Comparison of ENCODE assay signal across 8 cellular contexts in genomic region chr15:90903733-90904536, GRCh38. TPM values are rescaled to one million over a fixed set of nuclear protein-coding genes. Genes with fewer than 3 reads are reported as not detected.
A peak's percentile ranks its signal among the peaks of the same experiment; 100 is the strongest.
DNase-seq lines count a peak whose midpoint lies in the region; ATAC-seq lines count a peak whose summit lies in the region.

No MANE protein-coding gene starts in this region.

- H3K27me3 Mint-ChIP-seq in activated naive CD8-positive, alpha-beta T cell treated with anti-CD3 and anti-CD28 coated beads, Interleukin-2, amount 10 ng/mL, durations not matched to agents 7 days and 5 days, result no peaks in the 10 kb centered on the region

- H3K9me3 ChIP-seq in BLaER1 (no peaks in the 10 kb centered on the region), iPS-18a (ENCODE audit: control insufficient read depth, low read depth, low read length) (no peaks in the 10 kb centered on the region)

- peaks cover 5% of the 10 kb centered on the region; the same call in 1 of the 2 replicates for H4K20me1 ChIP-seq in BLaER1

- DNase-seq in HUDEP-2 (lab: John Stamatoyannopoulos, UW; ENCODE audit: unreplicated experiment in 76 of 76) (peak in 64 of 76 experiments; percentile 11 to 73 (median 46)), NCI-H524 treated with DMSO at 0.1 percent for 48 hours (lab: John Stamatoyannopoulos, UW) (no peak)
- no peak for DNase-seq in activated naive CD8-positive, alpha-beta T cell treated with anti-CD3 and anti-CD28 coated beads, Interleukin-2, amount 10 ng/mL, durations not matched to agents 7 days and 5 days
- DNase-seq in stimulated activated effector memory CD8-positive, alpha-beta T cell treated with anti-CD3 and anti-CD28 coated beads, Interleukin-12 subunit alpha, Interleukin-12 subunit beta, amount 100 ng/mL, for 72 hours (ENCODE audit: low spot score in 2 of 2), result no peak
- no peak for DNase-seq in stimulated activated CD4-positive, alpha-beta T cell treated with anti-CD3 and anti-CD28 coated beads, Interleukin-1b, Interleukin-23, amount 100 ng/mL, for 48 hours

- no peak for ATAC-seq in activated naive CD8-positive, alpha-beta T cell treated with anti-CD3 and anti-CD28 coated beads, Interleukin-2, amount 10 ng/mL, durations not matched to agents 7 days and 5 days (ENCODE audit: low read depth)
- no peak for ATAC-seq in stimulated activated effector memory CD8-positive, alpha-beta T cell treated with anti-CD3 and anti-CD28 coated beads, Interleukin-12 subunit alpha, Interleukin-12 subunit beta, amount 100 ng/mL, for 72 hours
- ATAC-seq in HG02885 (IDR thresholded peaks at IDR 0.05; ENCODE audit: poor library complexity, unreplicated experiment), result no peak

- H3K27ac Mint-ChIP-seq in activated naive CD8-positive, alpha-beta T cell treated with anti-CD3 and anti-CD28 coated beads, Interleukin-2, amount 10 ng/mL, durations not matched to agents 7 days and 5 days, result peak overlapping the region; percentile 89
- peak overlapping the region; percentile 94 for H3K27ac Mint-ChIP-seq in stimulated activated effector memory CD8-positive, alpha-beta T cell treated with anti-CD3 and anti-CD28 coated beads, Interleukin-12 subunit alpha, Interleukin-12 subunit beta, amount 100 ng/mL, for 72 hours

- POLR2A ChIA-PET in activated naive CD8-positive, alpha-beta T cell treated with anti-CD3 and anti-CD28 coated beads, Interleukin-2, amount 10 ng/mL, durations not matched to agents 7 days and 5 days (lab: Charles Lee), result interaction anchor here (0.7 to 7.0 kb wide), 12 partner anchors 10 to 328 kb away, joined by 3 to 141 read pairs (median 6); partner anchors contain the start of genes BLM, HDDC3, RCCD1 and UNC45A

- peak overlapping the region; percentile 88 for H3K4me3 Mint-ChIP-seq in activated naive CD8-positive, alpha-beta T cell treated with anti-CD3 and anti-CD28 coated beads, Interleukin-2, amount 10 ng/mL, durations not matched to agents 7 days and 5 days
- peak overlapping the region; percentile 89 for H3K4me3 Mint-ChIP-seq in stimulated activated effector memory CD8-positive, alpha-beta T cell treated with anti-CD3 and anti-CD28 coated beads, Interleukin-12 subunit alpha, Interleukin-12 subunit beta, amount 100 ng/mL, for 72 hours

- peak overlapping the region; percentile 93 for H3K9ac ChIP-seq in BLaER1
- peak overlapping the region; percentile 18 for H3K9ac ChIP-seq in iPS-18a (ENCODE audit: low read length)

- H3K4me3 ChIP-seq in BLaER1 (peak overlapping the region; percentile 90), iPS-18a (ENCODE audit: low read length) (peak overlapping the region; percentile 67)

- H3K36me3 Mint-ChIP-seq in activated naive CD8-positive, alpha-beta T cell treated with anti-CD3 and anti-CD28 coated beads, Interleukin-2, amount 10 ng/mL, durations not matched to agents 7 days and 5 days, result peaks cover 13% of the 10 kb centered on the region
- H3K36me3 Mint-ChIP-seq in stimulated activated effector memory CD8-positive, alpha-beta T cell treated with anti-CD3 and anti-CD28 coated beads, Interleukin-12 subunit alpha, Interleukin-12 subunit beta, amount 100 ng/mL, for 72 hours, result peaks cover 63% of the 10 kb centered on the region

- H3K27me3 ChIP-seq in BLaER1 (no peaks in the 10 kb centered on the region), iPS-18a (ENCODE audit: control insufficient read depth, insufficient read depth, low read length) (peaks cover 28% of the 10 kb centered on the region)

- H3K27ac ChIP-seq in BLaER1, result peak overlapping the region; percentile 94
- H3K27ac ChIP-seq in iPS-18a (ENCODE audit: low read length), result no peak overlapping the region

- no peaks in the 10 kb centered on the region for H3K9me3 Mint-ChIP-seq in activated naive CD8-positive, alpha-beta T cell treated with anti-CD3 and anti-CD28 coated beads, Interleukin-2, amount 10 ng/mL, durations not matched to agents 7 days and 5 days
- no peaks in the 10 kb centered on the region for H3K9me3 Mint-ChIP-seq in stimulated activated effector memory CD8-positive, alpha-beta T cell treated with anti-CD3 and anti-CD28 coated beads, Interleukin-12 subunit alpha, Interleukin-12 subunit beta, amount 100 ng/mL, for 72 hours

- peaks cover 25% of the 10 kb centered on the region for H3K4me1 Mint-ChIP-seq in activated naive CD8-positive, alpha-beta T cell treated with anti-CD3 and anti-CD28 coated beads, Interleukin-2, amount 10 ng/mL, durations not matched to agents 7 days and 5 days
- peaks cover 40% of the 10 kb centered on the region for H3K4me1 Mint-ChIP-seq in stimulated activated effector memory CD8-positive, alpha-beta T cell treated with anti-CD3 and anti-CD28 coated beads, Interleukin-12 subunit alpha, Interleukin-12 subunit beta, amount 100 ng/mL, for 72 hours

- peaks cover 44% of the 10 kb centered on the region for H3K36me3 ChIP-seq in BLaER1
- H3K36me3 ChIP-seq in iPS-18a (ENCODE audit: control insufficient read depth, low read depth, low read length), result no peaks in the 10 kb centered on the region

- peaks cover 29% of the 10 kb centered on the region for H3K4me1 ChIP-seq in BLaER1
- H3K4me1 ChIP-seq in iPS-18a (ENCODE audit: control insufficient read depth, low read depth, low read length), result peaks cover 7% of the 10 kb centered on the region

- peak overlapping the region; percentile 94 for H3K4me2 ChIP-seq in BLaER1

RNA-seq across cellular contexts. Expression of gene MAN2A2, which starts 0.8 kb away (rescaled TPM):
- total RNA-seq in activated naive CD8-positive, alpha-beta T cell treated with anti-CD3 and anti-CD28 coated beads, Interleukin-2, amount 10 ng/mL, durations not matched to agents 7 days and 5 days, result 100 to 1,000 TPM; 108 to 111 TPM

RNA-seq across cellular contexts. Expression of gene FES, which starts 19.6 kb away (rescaled TPM):
- 1 to 10 TPM; 6.2 to 7.5 TPM for total RNA-seq in activated naive CD8-positive, alpha-beta T cell treated with anti-CD3 and anti-CD28 coated beads, Interleukin-2, amount 10 ng/mL, durations not matched to agents 7 days and 5 days

RNA-seq across cellular contexts. Expression of gene HDDC3, which starts 28.4 kb away (rescaled TPM):
- total RNA-seq in activated naive CD8-positive, alpha-beta T cell treated with anti-CD3 and anti-CD28 coated beads, Interleukin-2, amount 10 ng/mL, durations not matched to agents 7 days and 5 days, result 10 to 100 TPM; 28.1 to 29.2 TPM

RNA-seq across cellular contexts. Expression of gene UNC45A, which starts 31.1 kb away (rescaled TPM):
- 10 to 100 TPM; 77.9 to 78.6 TPM for total RNA-seq in activated naive CD8-positive, alpha-beta T cell treated with anti-CD3 and anti-CD28 coated beads, Interleukin-2, amount 10 ng/mL, durations not matched to agents 7 days and 5 days

RNA-seq across cellular contexts. Expression of gene FURIN, which starts 35.5 kb away (rescaled TPM):
- total RNA-seq in activated naive CD8-positive, alpha-beta T cell treated with anti-CD3 and anti-CD28 coated beads, Interleukin-2, amount 10 ng/mL, durations not matched to agents 7 days and 5 days, result 10 to 100 TPM; 62.2 to 63.5 TPM

Comparison
In these comparisons a context has a peak if more than half of its experiments do, and no peak if none do; other contexts are left out.
1. DNase-seq: peak in HUDEP-2 (64 of 76); none in activated naive CD8-positive, alpha-beta T cell treated with anti-CD3 and anti-CD28 coated beads, Interleukin-2, amount 10 ng/mL, durations not matched to agents 7 days and 5 days (single experiment), stimulated activated effector memory CD8-positive, alpha-beta T cell treated with anti-CD3 and anti-CD28 coated beads, Interleukin-12 subunit alpha, Interleukin-12 subunit beta, amount 100 ng/mL, for 72 hours (0 of 2), stimulated activated CD4-positive, alpha-beta T cell treated with anti-CD3 and anti-CD28 coated beads, Interleukin-1b, Interleukin-23, amount 100 ng/mL, for 48 hours (single experiment) and NCI-H524 treated with DMSO at 0.1 percent for 48 hours (single experiment).